Comparison of ENCODE assay signal across 8 cellular contexts in genomic region chr3:99651561-99651960, GRCh38. TPM values are rescaled to one million over a fixed set of nuclear protein-coding genes. Genes with fewer than 3 reads are reported as not detected.
DNase-seq lines count a peak whose midpoint lies in the region; ATAC-seq and TF ChIP-seq lines count a peak whose summit lies in the region.
"Had no signal": no experiment of that assay in that cellular context is flagged by ENCODE, and none has a peak within 500 bp of the region (broad histone marks: within the 10 kb centered on the region; RNA-seq: fewer than 3 reads in every experiment).

No MANE protein-coding gene starts in this region.

- peaks cover 93% of the 10 kb centered on the region for H3K4me1 Mint-ChIP-seq in chondrocyte (ENCODE audit: low read depth)

- H3K36me3 ChIP-seq in urinary bladder (ENCODE audit: insufficient read depth) = peaks cover 1% of the 10 kb centered on the region

- peak overlapping the region; percentile 79 for H3K27ac Mint-ChIP-seq in chondrocyte (ENCODE audit: unreplicated experiment)
- H3K27ac Mint-ChIP-seq: activated naive CD8-positive, alpha-beta T cell had no signal

- WGBS in urinary bladder = 10% methylated on average over 3 of the region's 3 CpGs

- H3K27me3 Mint-ChIP-seq in chondrocyte (ENCODE audit: low read depth) = no peaks in the 10 kb centered on the region
- H3K27me3 Mint-ChIP-seq: activated naive CD8-positive, alpha-beta T cell had no signal

- H3K4me3 Mint-ChIP-seq in chondrocyte (ENCODE audit: unreplicated experiment) = peak overlapping the region; percentile 47
- H3K4me3 Mint-ChIP-seq: activated naive CD8-positive, alpha-beta T cell had no signal

- H3K4me3 ChIP-seq in urinary bladder (ENCODE audit: low read depth, low read length) = no peak overlapping the region

- H3K27ac ChIP-seq in urinary bladder (ENCODE audit: low read depth) = peak overlapping the region; percentile 11

- ATAC-seq in GM21360 (IDR thresholded peaks at IDR 0.05; ENCODE audit: unreplicated experiment) = no peak

- peaks cover 55% of the 10 kb centered on the region for H3K36me3 Mint-ChIP-seq in chondrocyte (ENCODE audit: low read depth)
- H3K36me3 Mint-ChIP-seq: activated naive CD8-positive, alpha-beta T cell had no signal

- H3K4me1 ChIP-seq in urinary bladder (ENCODE audit: insufficient read depth) = peaks cover 2% of the 10 kb centered on the region

- no peak for TF ChIP-seq CTCF in chondrocyte (IDR thresholded peaks at IDR 0.05)

- no peaks in the 10 kb centered on the region for H3K9me3 Mint-ChIP-seq in chondrocyte (ENCODE audit: low read depth)

- DNase-seq in LHCN-M2 (ENCODE audit: low read depth) (peak; percentile 85), chondrocyte (ENCODE audit: low spot score) (no peak), left kidney (ENCODE audit: low read depth, low spot score) (peak; percentile 70), GM19238 (ENCODE audit: insufficient read length, low spot score) (no peak), GDM1 (lab: John Stamatoyannopoulos, UW) (no peak)

RNA-seq across cellular contexts. Expression of gene COL8A1, which starts 13.2 kb away (rescaled TPM):
- total RNA-seq in LHCN-M2 (2014; rRNA removed) (86.6 and 102 TPM in 2 replicates), chondrocyte (2,310 to 3,570 TPM (median 2,343 TPM) in 3 replicates), urinary bladder (21.1 TPM)
- polyA plus RNA-seq in LHCN-M2 (2012) = 363 TPM
- polyA plus RNA-seq in urinary bladder = 26.4 TPM

Comparison
In these comparisons a context has a peak if more than half of its experiments do, and no peak if none do; other contexts are left out.
1. DNase-seq: peak in LHCN-M2 (single experiment) and left kidney (single experiment); none in chondrocyte (single experiment), GM19238 (single experiment) and GDM1 (single experiment).
2. RNA of gene COL8A1, which starts 13.2 kb away (total RNA-seq): 2,310 to 3,570 TPM in chondrocyte; 86.6 to 102 TPM in LHCN-M2 and 21.1 TPM in urinary bladder (single experiment); every median in the first group is over 10 times any median in the second.